ENCODE assay signal across 8 cellular contexts in genomic region chr15:34223904-34224596, GRCh38. TPM values are rescaled to one million over a fixed set of nuclear protein-coding genes. Genes with fewer than 3 reads are reported as not detected.
DNase-seq lines count a peak whose midpoint lies in the region; ATAC-seq and TF ChIP-seq lines count a peak whose summit lies in the region.

No MANE protein-coding gene starts in this region.

- H3K27me3 ChIP-seq in GM23338 (ENCODE audit: insufficient read depth) (no peaks in the 10 kb centered on the region), ovary (no peaks in the 10 kb centered on the region)

- DNase-seq in ACHN (peak; percentile 14), GM23338 (ENCODE audit: low spot score) (peak; percentile 19), fibroblast of villous mesenchyme (ENCODE audit: low read depth) (peak; percentile 20), ovary (no peak), D341Med (ENCODE audit: low spot score) (no peak), mesenteric fat pad (ENCODE audit: low spot score) (no peak)
- no peak for DNase-seq in T-helper 2 cell treated with Interferon-gamma antibody and Interleukin-4, amounts not matched to agents 5 μg/mL and 100 μg/mL, for 36 hours (ENCODE audit: low spot score)

- H3K79me2 ChIP-seq in GM23338 (replicated peaks; ENCODE audit: insufficient read depth) = peaks cover 25% of the 10 kb centered on the region

- H3K27ac Mint-ChIP-seq in GM23338 = peak overlapping the region; percentile 99
- peak overlapping the region; percentile 92 for H3K27ac Mint-ChIP-seq in T-helper 2 cell treated with Interferon-gamma antibody and Interleukin-4, amounts not matched to agents 5 μg/mL and 100 μg/mL, for 36 hours

- ATAC-seq in GM23338 = peak; percentile 21
- no peak for ATAC-seq in HG02571 (IDR thresholded peaks at IDR 0.05; ENCODE audit: unreplicated experiment)

- no peak for TF ChIP-seq CTCF in GM23338 (conservative IDR thresholded peaks at IDR 0.05; ENCODE audit: low read depth in 2 of 2)
- no peak for TF ChIP-seq CTCF in fibroblast of villous mesenchyme (IDR thresholded peaks at IDR 0.05; ENCODE audit: insufficient read depth, low read depth, low read length)
- no peak for TF ChIP-seq CTCF in ovary (IDR thresholded peaks at IDR 0.05)

- TF ChIP-seq POLR2A in ovary (IDR thresholded peaks at IDR 0.05) = no peak

- H2AFZ ChIP-seq in GM23338 = peak overlapping the region; percentile 40; the same call in 1 of the 2 replicates

- peak overlapping the region; percentile 98 for H3K4me2 ChIP-seq in GM23338

- H3K36me3 ChIP-seq in GM23338 (ENCODE audit: insufficient read depth) = 0 out of 2 replicates have a peak, but pooled peaks cover 10% of the 10 kb centered on the region
- H3K36me3 ChIP-seq in ovary = no peaks in the 10 kb centered on the region

- H3K4me1 Mint-ChIP-seq in GM23338 = peaks cover 11% of the 10 kb centered on the region; the same call in 2 of the 3 replicates
- H3K4me1 Mint-ChIP-seq in T-helper 2 cell treated with Interferon-gamma antibody and Interleukin-4, amounts not matched to agents 5 μg/mL and 100 μg/mL, for 36 hours (ENCODE audit: low read depth) = peaks cover 24% of the 10 kb centered on the region

- peaks cover 7% of the 10 kb centered on the region for H3K27me3 Mint-ChIP-seq in GM23338 (ENCODE audit: insufficient read depth, low read depth, poor library complexity)
- H3K27me3 Mint-ChIP-seq in T-helper 2 cell treated with Interferon-gamma antibody and Interleukin-4, amounts not matched to agents 5 μg/mL and 100 μg/mL, for 36 hours (ENCODE audit: low read depth) = no peaks in the 10 kb centered on the region

- WGBS in ovary, 3 donors = 36 to 56% (median 44%) methylated on average over 24 of the region's 24 CpGs

- in situ Hi-C loops in ACHN (cut with HindIII; ENCODE audit: low pct_ligation_motif_present, low pct_unique_long_range_greater_than_20kb, low sequenced_read_pairs) = no loop called here

- H3K36me3 Mint-ChIP-seq in GM23338 (ENCODE audit: low read depth) = peaks cover 18% of the 10 kb centered on the region
- H3K36me3 Mint-ChIP-seq in T-helper 2 cell treated with Interferon-gamma antibody and Interleukin-4, amounts not matched to agents 5 μg/mL and 100 μg/mL, for 36 hours (ENCODE audit: low read depth) = peaks cover 18% of the 10 kb centered on the region

- H3K9me3 ChIP-seq in ovary = no peaks in the 10 kb centered on the region

- intact Hi-C loops in ovary (cut with DNase I) = loop anchor here in 1 of 4 donors (2.0 kb wide), 1 partner anchor 121 kb away; the partner anchor contains the start of gene PGBD4

- peak overlapping the region; percentile 91 for H3K4me3 Mint-ChIP-seq in GM23338
- peak overlapping the region; percentile 96 for H3K4me3 Mint-ChIP-seq in T-helper 2 cell treated with Interferon-gamma antibody and Interleukin-4, amounts not matched to agents 5 μg/mL and 100 μg/mL, for 36 hours

- 0 out of 2 replicates have a peak, but pooled peaks cover 3% of the 10 kb centered on the region for H3F3A ChIP-seq in GM23338 (replicated peaks; ENCODE audit: low read depth)

- no peaks in the 10 kb centered on the region for H3K9me2 ChIP-seq in GM23338 (ENCODE audit: insufficient read depth)

- peak overlapping the region; percentile 97 for H3K27ac ChIP-seq in GM23338 (ENCODE audit: low read depth)
- peak overlapping the region; percentile 3 to 76 for H3K27ac ChIP-seq in ovary

- peaks cover 8% of the 10 kb centered on the region; the same call in 1 of the 2 replicates for H3K4me1 ChIP-seq in GM23338 (ENCODE audit: insufficient read depth)
- peaks cover 7% of the 10 kb centered on the region for H3K4me1 ChIP-seq in ovary (ENCODE audit: insufficient read depth)

- H3K9me3 Mint-ChIP-seq in GM23338 = peaks cover 3% of the 10 kb centered on the region; the same call in 1 of the 3 replicates
- H3K9me3 Mint-ChIP-seq in T-helper 2 cell treated with Interferon-gamma antibody and Interleukin-4, amounts not matched to agents 5 μg/mL and 100 μg/mL, for 36 hours = no peaks in the 10 kb centered on the region

- peaks cover 6% of the 10 kb centered on the region for H4K20me1 ChIP-seq in GM23338 (replicated peaks; ENCODE audit: insufficient read depth)

- no peak for TF ChIP-seq EP300 in ovary (IDR thresholded peaks at IDR 0.05)

- peak overlapping the region; percentile 88 for H3K4me3 ChIP-seq in GM23338
- peak overlapping the region; percentile 100 for H3K4me3 ChIP-seq in fibroblast of villous mesenchyme (ENCODE audit: low read depth, low read length)
- peak overlapping the region; percentile 58 for H3K4me3 ChIP-seq in ovary

TF ChIP-seq in GM23338, 12 proteins besides CTCF, POLR2A, EP300 and RAD21 (continues in another document):
- TF ChIP-seq ZNF462 (CRISPR knock-in tag; IDR thresholded peaks at IDR 0.05) = no peak
- no peak for TF ChIP-seq STAT1 (IDR thresholded peaks at IDR 0.05; ENCODE audit: unreplicated experiment)
- TF ChIP-seq POLR2AphosphoS5 (IDR thresholded peaks at IDR 0.05; ENCODE audit: low read depth) = no peak
- TF ChIP-seq JUNB (IDR thresholded peaks at IDR 0.05; ENCODE audit: unreplicated experiment) = no peak
- TF ChIP-seq EZH2 (IDR thresholded peaks at IDR 0.05; ENCODE audit: low read depth, unreplicated experiment) = no peak
- TF ChIP-seq ZNF114 (CRISPR knock-in tag; IDR thresholded peaks at IDR 0.05) = no peak
- no peak for TF ChIP-seq EZH2phosphoT487 (IDR thresholded peaks at IDR 0.05; ENCODE audit: unreplicated experiment)
- TF ChIP-seq ZNF331 (CRISPR knock-in tag; IDR thresholded peaks at IDR 0.05; ENCODE audit: low read depth) = no peak

RNA-seq across cellular contexts. Expression of gene EMC4, which starts 0.8 kb away (rescaled TPM):
- total RNA-seq in GM23338 (2014; rRNA removed; shearing (Covaris generic)) = 118 and 151 TPM in 2 replicates
- polyA plus RNA-seq in GM23338 (2016; fragmentation: Nextera tagmentation; extraction: Ambion mirVana) = 194 and 211 TPM in 2 replicates
- total RNA-seq in fibroblast of villous mesenchyme = 120 and 149 TPM in 2 replicates
- 100 to 1,000 TPM in 1 of 7 donors, 10 to 100 TPM in 6; 84.4 to 107 (median 89.9) TPM for total RNA-seq in ovary
- 100 to 1,000 TPM; 148 to 178 TPM for polyA plus RNA-seq in ovary
- 76.6 TPM for total RNA-seq in mesenteric fat pad

RNA-seq across cellular contexts. Expression of gene KATNBL1, which starts 14.2 kb away (rescaled TPM):
- total RNA-seq in GM23338 (2014; rRNA removed; shearing (Covaris generic)) = 60.2 and 68.2 TPM in 2 replicates
- 81.4 and 96.1 TPM in 2 replicates for polyA plus RNA-seq in GM23338 (2016; fragmentation: Nextera tagmentation; extraction: Ambion mirVana)
- 53.8 and 70.4 TPM in 2 replicates for total RNA-seq in fibroblast of villous mesenchyme
- 10 to 100 TPM; 23.7 to 52.2 (median 37.4) TPM for total RNA-seq in ovary
- 10 to 100 TPM; 12.9 to 27.1 TPM for polyA plus RNA-seq in ovary
- total RNA-seq in mesenteric fat pad = 48.5 TPM

Comparison
In these comparisons a context has a peak if more than half of its experiments do, and no peak if none do; other contexts are left out.
1. DNase-seq: peak in ACHN (single experiment), GM23338 (single experiment) and fibroblast of villous mesenchyme (single experiment); none in T-helper 2 cell treated with Interferon-gamma antibody and Interleukin-4, amounts not matched to agents 5 μg/mL and 100 μg/mL, for 36 hours (single experiment), ovary (0 of 5), D341Med (single experiment) and mesenteric fat pad (single experiment).
2. Peak in every context shown above with its lines, with median percentiles within 50 percentile points of each other: H3K4me3 ChIP-seq.